1 cellular context compared by ENCODE assay signal in genomic region chr6:115783402-115784061, GRCh38.
TF ChIP-seq lines count a peak whose summit lies in the region.

No MANE protein-coding gene starts in this region.

TF ChIP-seq in liver, 16 proteins besides CTCF, POLR2A, EP300 and RAD21 (continued from another document):
- TF ChIP-seq ZBTB33 (IDR thresholded peaks at IDR 0.05), result no peak
- TF ChIP-seq SP1 (IDR thresholded peaks at IDR 0.05), result peak; percentile 46
- TF ChIP-seq HNF4A (conservative IDR thresholded peaks at IDR 0.05), result peak; percentile 30 to 59
- TF ChIP-seq HNF4G (IDR thresholded peaks at IDR 0.05), result no peak
- TF ChIP-seq FOXA2 (IDR thresholded peaks at IDR 0.05), result no peak
- no peak for TF ChIP-seq GABPA (IDR thresholded peaks at IDR 0.05 in 1 of 2, conservative IDR thresholded peaks at IDR 0.05 in 1 of 2)
- TF ChIP-seq MAX (IDR thresholded peaks at IDR 0.05), result peak; percentile 84
- TF ChIP-seq FOXA1 (IDR thresholded peaks at IDR 0.05), result no peak
- no peak for TF ChIP-seq TAF1 (conservative IDR thresholded peaks at IDR 0.05)
- TF ChIP-seq ATF3 (IDR thresholded peaks at IDR 0.05), result no peak
- no peak for TF ChIP-seq EGR1 (IDR thresholded peaks at IDR 0.05; ENCODE audit: low read depth in 2 of 2)
- no peak for TF ChIP-seq NR2F2 (IDR thresholded peaks at IDR 0.05)
- TF ChIP-seq REST (IDR thresholded peaks at IDR 0.05), result peak; percentile 39
- peak; percentile 77 for TF ChIP-seq YY1 (IDR thresholded peaks at IDR 0.05)
- TF ChIP-seq RXRA (IDR thresholded peaks at IDR 0.05), result peak; percentile 18 to 57
